In genomic region chr6:25202505-25202904, GRCh38 we compare ENCODE assay signal across 18 cellular contexts.
DNase-seq lines count a peak whose midpoint lies in the region; ATAC-seq and TF ChIP-seq lines count a peak whose summit lies in the region.
"Had no signal": no experiment of that assay in that cellular context is flagged by ENCODE, and none has a peak within 500 bp of the region (broad histone marks: within the 10 kb centered on the region; RNA-seq: fewer than 3 reads in every experiment).

No MANE protein-coding gene starts in this region.

- H4K8ac ChIP-seq in IMR-90 (ENCODE audit: low read depth in 2 of 2, low read length in 2 of 2) = no peak overlapping the region

- peak overlapping the region; percentile 77; the same call in 1 of the 3 replicates for H2BK15ac ChIP-seq in IMR-90 (ENCODE audit: low read depth, low read length)

- dilution Hi-C loops in IMR-90 (cut with HindIII; ENCODE audit: low sequenced_read_pairs, unreplicated experiment) (no loop called here), mammary epithelial cell (cut with HindIII; ENCODE audit: low sequenced_read_pairs) (no loop called here)

- no peaks in the 10 kb centered on the region for H3K4me1 ChIP-seq in IMR-90 (ENCODE audit: control insufficient read depth, insufficient read depth, low read length)
- H3K4me1 ChIP-seq in mammary epithelial cell (ENCODE audit: insufficient read depth, low read length) = no peaks in the 10 kb centered on the region
- H3K4me1 ChIP-seq: right atrium auricular region had no signal

- H3K56ac ChIP-seq in IMR-90 (ENCODE audit: extremely low read depth, insufficient read depth, low read length) = no peak overlapping the region

- H2AFZ ChIP-seq in IMR-90 (replicated peaks; ENCODE audit: low read length, poor library complexity) (no peak overlapping the region), mammary epithelial cell (ENCODE audit: low read depth, low read length) (no peak overlapping the region)

- H2BK20ac ChIP-seq in IMR-90 (ENCODE audit: low read depth, low read length) = no peak overlapping the region; the same call in 1 of the 2 replicates

- H3K9me3 Mint-ChIP-seq in glutamatergic neuron (ENCODE audit: unreplicated experiment) = no peaks in the 10 kb centered on the region

- no peak overlapping the region for H4K5ac ChIP-seq in IMR-90 (ENCODE audit: low read depth, low read length)

- no peak overlapping the region for H4K91ac ChIP-seq in IMR-90 (ENCODE audit: insufficient read depth, low read depth, low read length)

- H3K79me1 ChIP-seq in IMR-90 (ENCODE audit: low read depth in 1 of 2, low read length in 2 of 2) = no peaks in the 10 kb centered on the region

- H3K27me3 Mint-ChIP-seq in glutamatergic neuron (ENCODE audit: unreplicated experiment) = no peaks in the 10 kb centered on the region
- H3K27me3 Mint-ChIP-seq: type B pancreatic cell had no signal

- H3K4ac ChIP-seq in IMR-90 (ENCODE audit: low read depth, low read length) = no peak overlapping the region; the same call in 1 of the 2 replicates

- DNase-seq in AG04450 (ENCODE audit: low read depth, low spot score) = peak; percentile 52
- peak; percentile 89 for DNase-seq in IMR-90
- DNase-seq in mammary epithelial cell = peak; percentile 39
- peak; percentile 67 for DNase-seq in iris pigment epithelial cell (ENCODE audit: low read depth)
- no peak for DNase-seq in glutamatergic neuron
- no peak for DNase-seq in NOMO-1 treated with dmso at 0.1 percent for 144 hours (lab: John Stamatoyannopoulos, UW; ENCODE audit: unreplicated experiment)
- DNase-seq: activated CD8-positive, alpha-beta memory T cell treated with anti-CD3 and anti-CD28 coated beads, Interleukin-2, amount 50 U/mL, for 4 hours; activated naive CD4-positive, alpha-beta T cell treated with Interleukin-2 at 50 U/mL for 16 hours; Caco-2; caudate nucleus; NCI-H1417; SIG-M5; stimulated activated CD4-positive, alpha-beta T cell treated with anti-CD3 and anti-CD28 coated beads, Interleukin-2, amount 100 ng/mL, for 48 hours; T1000 had no signal

- TF ChIP-seq CTCF in AG04450 (IDR thresholded peaks at IDR 0.05; ENCODE audit: low read depth, low read length) = no peak
- no peak for TF ChIP-seq CTCF in IMR-90 (conservative IDR thresholded peaks at IDR 0.05; ENCODE audit: low read depth, low read length)
- no peak for TF ChIP-seq CTCF in mammary epithelial cell (conservative IDR thresholded peaks at IDR 0.05 in 1 of 2, IDR thresholded peaks at IDR 0.05 in 1 of 2; ENCODE audit: extremely low read depth in 1 of 2, insufficient read depth in 1 of 2, low read depth in 1 of 2, low read length in 2 of 2)
- no peak for TF ChIP-seq CTCF in glutamatergic neuron (IDR thresholded peaks at IDR 0.05; ENCODE audit: partially characterized antibody, unreplicated experiment)

- H3K4me3 Mint-ChIP-seq in glutamatergic neuron (ENCODE audit: unreplicated experiment) = no peak overlapping the region
- H3K4me3 Mint-ChIP-seq: type B pancreatic cell had no signal

- in situ Hi-C loops in IMR-90 (cut with MboI; ENCODE audit: low sequenced_read_pairs) = no loop called here
- in situ Hi-C loops in mammary epithelial cell (cut with MboI; ENCODE audit: low sequenced_read_pairs in 2 of 2) = no loop called here

- no peaks in the 10 kb centered on the region for H3K36me3 ChIP-seq in IMR-90 (ENCODE audit: control insufficient read depth, insufficient read depth, low read length)
- H3K36me3 ChIP-seq in mammary epithelial cell (ENCODE audit: insufficient read depth, low read length) = no peaks in the 10 kb centered on the region
- H3K36me3 ChIP-seq: right atrium auricular region had no signal

- intact Hi-C loops in IMR-90 (cut with micrococcal nuclease) = no loop called here
- intact Hi-C loops in mammary epithelial cell (cut with micrococcal nuclease) = no loop called here

- H3K36me3 Mint-ChIP-seq in glutamatergic neuron (ENCODE audit: unreplicated experiment) = no peaks in the 10 kb centered on the region
- H3K36me3 Mint-ChIP-seq: type B pancreatic cell had no signal

- POLR2A ChIA-PET in AG04450 (lab: Yijun Ruan, JAX) (interaction anchor here (1.1 kb wide), 1 partner anchor 29 kb away, joined by 9 read pairs; no protein-coding TSS in a partner anchor), IMR-90 (lab: Charles Lee; ENCODE audit: unreplicated experiment) (no interaction called here)

- no peaks in the 10 kb centered on the region for H3K79me2 ChIP-seq in mammary epithelial cell (ENCODE audit: insufficient read depth, low read length)

- H3K14ac ChIP-seq in IMR-90 (replicated peaks; ENCODE audit: low read depth, low read length) = no peak overlapping the region

- H4K20me1 ChIP-seq in IMR-90 (ENCODE audit: insufficient read depth, low read length) (no peaks in the 10 kb centered on the region), mammary epithelial cell (ENCODE audit: insufficient read depth, low read length) (no peaks in the 10 kb centered on the region)

- H3K9me1 ChIP-seq in IMR-90 (ENCODE audit: insufficient read depth, low read length) = no peaks in the 10 kb centered on the region

- no peak overlapping the region for H3K27ac ChIP-seq in AG04450 (ENCODE audit: low read depth, low read length)
- H3K27ac ChIP-seq in IMR-90 (ENCODE audit: insufficient read depth, low read length) = peak overlapping the region; percentile 37; the same call in 1 of the 2 replicates
- H3K27ac ChIP-seq in mammary epithelial cell (ENCODE audit: insufficient read depth, low read depth, low read length) = no peak overlapping the region
- H3K27ac ChIP-seq: right atrium auricular region had no signal

- H3K4me3 ChIP-seq in AG04450 (ENCODE audit: low read depth, low read length) (no peak overlapping the region), IMR-90 (ENCODE audit: insufficient read depth, low read depth, low read length) (no peak overlapping the region), mammary epithelial cell (replicated peaks in 1 of 3; ENCODE audit: insufficient read depth in 1 of 3, low read depth in 2 of 3, low read length in 3 of 3) (no peak overlapping the region)
- H3K4me3 ChIP-seq: right atrium auricular region had no signal

- H2BK120ac ChIP-seq in IMR-90 (ENCODE audit: low read depth, low read length) = no peak overlapping the region

- H2BK5ac ChIP-seq in IMR-90 (ENCODE audit: low read depth, low read length, poor library complexity, severe bottlenecking) = peak overlapping the region; percentile 40

- H3K4me1 Mint-ChIP-seq in glutamatergic neuron (ENCODE audit: low read depth, unreplicated experiment) = no peaks in the 10 kb centered on the region

- H3K9ac ChIP-seq in IMR-90 (ENCODE audit: low read depth, low read length) (no peak overlapping the region), mammary epithelial cell (ENCODE audit: insufficient read depth, low read length) (no peak overlapping the region)

- BruUV-seq in IMR-90 (replicated peaks; lab: Mats Ljungman, UMichigan) = no TSS peak
- no TSS peak for BruUV-seq in mammary epithelial cell (replicated peaks; lab: Mats Ljungman, UMichigan)

- no peaks in the 10 kb centered on the region for H3K9me3 ChIP-seq in AG04450 (ENCODE audit: control insufficient read depth, insufficient read depth, low read length)
- peaks cover 2% of the 10 kb centered on the region for H3K9me3 ChIP-seq in IMR-90 (ENCODE audit: control insufficient read depth, insufficient read depth, low read length)
- H3K9me3 ChIP-seq in mammary epithelial cell (replicated peaks; ENCODE audit: insufficient read depth, low read length) = no peaks in the 10 kb centered on the region

- H2AK5ac ChIP-seq in IMR-90 (ENCODE audit: low read depth, low read length) = no peak overlapping the region

- TF ChIP-seq POLR2A in IMR-90 (IDR thresholded peaks at IDR 0.05; ENCODE audit: low read depth, low read length) = no peak

- TF ChIP-seq RAD21 in IMR-90 (IDR thresholded peaks at IDR 0.05; ENCODE audit: low read length) = no peak

- ATAC-seq in IMR-90 (ENCODE audit: low read depth) (peak; percentile 83), GM19023 (IDR thresholded peaks at IDR 0.05; ENCODE audit: unreplicated experiment) (no peak), GM21360 (IDR thresholded peaks at IDR 0.05; ENCODE audit: unreplicated experiment) (no peak)

- H3K4me2 ChIP-seq in IMR-90 (ENCODE audit: low read depth, low read length) = no peak overlapping the region
- no peak overlapping the region for H3K4me2 ChIP-seq in mammary epithelial cell (ENCODE audit: insufficient read depth, low read depth, low read length)

- no peak overlapping the region for H3K23ac ChIP-seq in IMR-90 (ENCODE audit: low read depth, low read length)

- H2AK9ac ChIP-seq in IMR-90 (replicated peaks; ENCODE audit: low read depth, low read length, poor library complexity) = no peak overlapping the region

- CTCF ChIA-PET in AG04450 (lab: Charles Lee) = interaction anchor here (0.7 to 1.1 kb wide), 2 partner anchors 8 to 38 kb away, joined by 4 read pairs; no protein-coding TSS in a partner anchor
- CTCF ChIA-PET in IMR-90 (lab: Yijun Ruan, JAX) = interaction anchor here (0.6 kb wide), 1 partner anchor 30 kb away, joined by 3 read pairs; no protein-coding TSS in a partner anchor
- CTCF ChIA-PET in mammary epithelial cell (lab: Charles Lee; ENCODE audit: low non-redundant PET) = no interaction called here

- H3K18ac ChIP-seq in IMR-90 (ENCODE audit: low read depth, low read length) = 0 out of 2 replicates have a peak overlapping the region, but pooled peaks have one; percentile 17

- H3K27ac Mint-ChIP-seq in glutamatergic neuron (ENCODE audit: unreplicated experiment) = no peak overlapping the region
- H3K27ac Mint-ChIP-seq: type B pancreatic cell had no signal

- H3K27me3 ChIP-seq in AG04450 (ENCODE audit: control insufficient read depth, insufficient read depth, low read length) = no peaks in the 10 kb centered on the region
- H3K27me3 ChIP-seq in IMR-90 (ENCODE audit: control insufficient read depth, insufficient read depth, low read length) = no peaks in the 10 kb centered on the region
- no peaks in the 10 kb centered on the region for H3K27me3 ChIP-seq in mammary epithelial cell (ENCODE audit: insufficient read depth, low read length)
- H3K27me3 ChIP-seq: right atrium auricular region had no signal

TF ChIP-seq in IMR-90, 13 proteins besides CTCF, POLR2A, EP300 and RAD21:
- TF ChIP-seq CEBPB (IDR thresholded peaks at IDR 0.05; ENCODE audit: low read depth, low read length) = peak; percentile 49; the same call in 1 of the 2 replicates
- TF ChIP-seq, protein P1, sequence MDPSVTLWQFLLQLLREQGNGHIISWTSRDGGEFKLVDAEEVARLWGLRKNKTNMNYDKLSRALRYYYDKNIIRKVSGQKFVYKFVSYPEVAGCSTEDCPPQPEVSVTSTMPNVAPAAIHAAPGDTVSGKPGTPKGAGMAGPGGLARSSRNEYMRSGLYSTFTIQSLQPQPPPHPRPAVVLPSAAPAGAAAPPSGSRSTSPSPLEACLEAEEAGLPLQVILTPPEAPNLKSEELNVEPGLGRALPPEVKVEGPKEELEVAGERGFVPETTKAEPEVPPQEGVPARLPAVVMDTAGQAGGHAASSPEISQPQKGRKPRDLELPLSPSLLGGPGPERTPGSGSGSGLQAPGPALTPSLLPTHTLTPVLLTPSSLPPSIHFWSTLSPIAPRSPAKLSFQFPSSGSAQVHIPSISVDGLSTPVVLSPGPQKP (IDR thresholded peaks at IDR 0.05; ENCODE audit: borderline replicate concordance, low read depth, low read length) = no peak
TF ChIP-seq in IMR-90: peak in this region for 1.

Comparison
In these comparisons a context has a peak if more than half of its experiments do, and no peak if none do; other contexts are left out.
1. DNase-seq: peak in AG04450 (single experiment), IMR-90 (single experiment), mammary epithelial cell (single experiment) and iris pigment epithelial cell (single experiment); none in glutamatergic neuron (single experiment) and NOMO-1 treated with dmso at 0.1 percent for 144 hours (single experiment).